19 cellular contexts compared by ENCODE assay signal in the genomic region with DNA sequence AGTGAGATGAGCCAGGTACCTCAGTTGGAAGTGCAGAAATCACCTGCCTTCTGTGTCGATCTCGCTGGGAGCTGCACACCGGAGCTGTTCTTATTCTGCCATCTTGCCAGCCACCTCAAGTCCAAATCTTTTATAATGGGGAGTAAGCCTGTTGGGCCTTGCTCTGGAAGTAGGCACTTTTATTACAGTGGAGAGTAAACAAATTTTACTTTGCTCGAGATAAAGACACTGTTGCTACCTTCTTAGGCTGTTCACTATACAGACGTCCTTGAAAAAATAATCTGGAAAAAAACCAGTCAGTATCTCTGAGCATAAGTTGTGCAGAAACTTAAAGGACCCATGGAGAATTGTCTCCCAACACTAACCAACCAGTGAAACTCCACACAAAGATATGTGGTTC. TPM values are rescaled to one million over a fixed set of nuclear protein-coding genes. Genes with fewer than 3 reads are reported as not detected.
A peak's percentile ranks its signal among the peaks of the same experiment; 100 is the strongest.
DNase-seq lines count a peak whose midpoint lies in the region; ATAC-seq and TF ChIP-seq lines count a peak whose summit lies in the region.
"Had no signal": no experiment of that assay in that cellular context is flagged by ENCODE, and none has a peak within 500 bp of the region (broad histone marks: within the 10 kb centered on the region; RNA-seq: fewer than 3 reads in every experiment).

No MANE protein-coding gene starts in this region.

- no peak overlapping the region for H2BK5ac ChIP-seq in neuronal stem cell (ENCODE audit: low read length)

- CTCF ChIA-PET in Caco-2 (lab: Charles Lee), result interaction anchor here (0.7 to 1.0 kb wide), 2 partner anchors 11 to 27 kb away, joined by 3 to 4 read pairs; no protein-coding TSS in a partner anchor

- no peak overlapping the region for H4K8ac ChIP-seq in neuronal stem cell (ENCODE audit: low read depth, low read length)

- H3K14ac ChIP-seq in neuronal stem cell (ENCODE audit: low read length), result no peak overlapping the region

- H3K79me1 ChIP-seq in neuronal stem cell (ENCODE audit: low read depth, low read length), result no peaks in the 10 kb centered on the region

- POLR2A ChIA-PET in Caco-2 (lab: Charles Lee), result no interaction called here

- 70% methylated on average over 5 of the region's 5 CpGs for WGBS in hepatocyte (ENCODE audit: low lambda C conversion rate, missing lambda C conversion rate)
- WGBS in neuronal stem cell (ENCODE audit: extremely low coverage in 2 of 2, insufficient read length in 2 of 2, insufficient replicate concordance in 1 of 2), 2 donors, result no CpG with 5 or more reads among the region's 5 CpGs

- H3K27me3 Mint-ChIP-seq in Caco-2 (ENCODE audit: insufficient read depth, unreplicated experiment), result peaks cover 11% of the 10 kb centered on the region

- intact Hi-C loops in Caco-2 (cut with micrococcal nuclease; ENCODE audit: unreplicated experiment), result no loop called here

- H3K9me2 ChIP-seq in hepatocyte (replicated peaks; ENCODE audit: insufficient read depth), result no peaks in the 10 kb centered on the region

- H3K27ac Mint-ChIP-seq in Caco-2 (ENCODE audit: unreplicated experiment), result peak overlapping the region; percentile 36
- H3K27ac Mint-ChIP-seq: CD14-positive monocyte; CD4-positive, alpha-beta memory T cell; H9 had no signal

- TF ChIP-seq CTCF in Caco-2 (IDR thresholded peaks at IDR 0.05; ENCODE audit: insufficient read depth in 1 of 2, low read depth in 1 of 2, low read length in 1 of 2, severe bottlenecking in 1 of 2, unreplicated experiment in 1 of 2), result no peak
- no peak for TF ChIP-seq CTCF in hepatocyte (IDR thresholded peaks at IDR 0.05; ENCODE audit: poor library complexity)

- H3K27me3 ChIP-seq in Caco-2 (replicated peaks; ENCODE audit: control insufficient read depth, insufficient read depth, low read length) (no peaks in the 10 kb centered on the region), hepatocyte (no peaks in the 10 kb centered on the region), neuronal stem cell (ENCODE audit: control insufficient read depth in 3 of 3, insufficient read depth in 3 of 3, low read depth in 1 of 3, low read length in 3 of 3) (no peaks in the 10 kb centered on the region)
- H3K27me3 ChIP-seq: BLaER1 had no signal

- H2BK120ac ChIP-seq in neuronal stem cell (ENCODE audit: low read depth, low read length), result no peak overlapping the region

- ATAC-seq in GM21447 (IDR thresholded peaks at IDR 0.05; ENCODE audit: unreplicated experiment), result no peak

- H3K4me2 ChIP-seq in hepatocyte (peak overlapping the region; percentile 39), neuronal stem cell (ENCODE audit: insufficient read depth, low read length, poor library complexity, severe bottlenecking) (no peak overlapping the region)
- H3K4me2 ChIP-seq: BLaER1 had no signal

- H3K36me3 ChIP-seq in Caco-2 (ENCODE audit: control insufficient read depth, insufficient read depth, low read length) (no peaks in the 10 kb centered on the region), hepatocyte (replicated peaks; ENCODE audit: insufficient read depth, low read depth) (no peaks in the 10 kb centered on the region), neuronal stem cell (replicated peaks in 1 of 2; ENCODE audit: control insufficient read depth in 2 of 2, insufficient read depth in 2 of 2, low read length in 2 of 2) (no peaks in the 10 kb centered on the region)
- H3K36me3 ChIP-seq: BLaER1 had no signal

- no peaks in the 10 kb centered on the region for H3K36me3 Mint-ChIP-seq in Caco-2 (ENCODE audit: insufficient read depth, unreplicated experiment)
- H3K36me3 Mint-ChIP-seq: CD14-positive monocyte; CD4-positive, alpha-beta memory T cell had no signal

- no peak overlapping the region for H3K18ac ChIP-seq in neuronal stem cell (ENCODE audit: low read length)

- no peak overlapping the region for H3K4ac ChIP-seq in neuronal stem cell (ENCODE audit: low read length)

- H4K20me1 ChIP-seq in hepatocyte (ENCODE audit: insufficient read depth, poor library complexity, severe bottlenecking), result no peaks in the 10 kb centered on the region
- H4K20me1 ChIP-seq: BLaER1 had no signal

- peaks cover 3% of the 10 kb centered on the region; the same call in 1 of the 2 replicates for H3K4me1 ChIP-seq in Caco-2
- H3K4me1 ChIP-seq in hepatocyte (ENCODE audit: insufficient read depth), result peaks cover 4% of the 10 kb centered on the region
- H3K4me1 ChIP-seq in neuronal stem cell (ENCODE audit: control insufficient read depth in 2 of 2, insufficient read depth in 1 of 2, low read depth in 1 of 2, low read length in 2 of 2), result no peaks in the 10 kb centered on the region
- H3K4me1 ChIP-seq: BLaER1 had no signal

- H2AK5ac ChIP-seq in neuronal stem cell (ENCODE audit: low read depth, low read length), result no peak overlapping the region

- H3K4me3 Mint-ChIP-seq in Caco-2 (ENCODE audit: unreplicated experiment), result peak overlapping the region; percentile 5
- H3K4me3 Mint-ChIP-seq: CD14-positive monocyte; CD4-positive, alpha-beta memory T cell; H9 had no signal

- DNase-seq in Caco-2 (no peak), hepatocyte (ENCODE audit: low spot score) (no peak), neuronal stem cell (ENCODE audit: low spot score) (no peak), nucleus accumbens (lab: John Stamatoyannopoulos, UW) (no peak), DMS153 treated with DMSO at 0.1 percent for 48 hours (lab: John Stamatoyannopoulos, UW; ENCODE audit: unreplicated experiment) (no peak), NCI-H1048 (lab: John Stamatoyannopoulos, UW) (no peak)
- DNase-seq: 8988T; CD4-positive, alpha-beta memory T cell; DMS153; DMS79 treated with DMSO at 0.1 percent for 48 hours; GF-D8; GOT3; H9; IMR-90 had no signal

- H4K91ac ChIP-seq in neuronal stem cell (ENCODE audit: low read depth, low read length, poor library complexity), result no peak overlapping the region

- H2BK12ac ChIP-seq in neuronal stem cell (ENCODE audit: low read length), result peak overlapping the region; percentile 16

- no peak overlapping the region for H3K23ac ChIP-seq in neuronal stem cell (ENCODE audit: low read depth, low read length, poor library complexity)

- H3K9me3 ChIP-seq in Caco-2 (no peaks in the 10 kb centered on the region), hepatocyte (ENCODE audit: low read depth) (no peaks in the 10 kb centered on the region), neuronal stem cell (replicated peaks in 1 of 2; ENCODE audit: control insufficient read depth in 2 of 2, insufficient read depth in 1 of 2, low read depth in 1 of 2, low read length in 2 of 2) (peaks cover 0 to 1% of the 10 kb centered on the region in 2 donors)

- H3K9me3 Mint-ChIP-seq in Caco-2 (ENCODE audit: unreplicated experiment), result no peaks in the 10 kb centered on the region

- H3K27ac ChIP-seq in hepatocyte, result peak overlapping the region; percentile 51
- H3K27ac ChIP-seq in neuronal stem cell (replicated peaks; ENCODE audit: low read length), result no peak overlapping the region
- H3K27ac ChIP-seq: BLaER1 had no signal

- no peaks in the 10 kb centered on the region for H3K79me2 ChIP-seq in hepatocyte

- no TSS peak for BruUV-seq in Caco-2 (replicated peaks; lab: Mats Ljungman, UMichigan)

- no peak overlapping the region for H2AFZ ChIP-seq in hepatocyte
- no peak overlapping the region for H2AFZ ChIP-seq in neuronal stem cell (ENCODE audit: low read length)

- H3K4me3 ChIP-seq in Caco-2 (ENCODE audit: low read depth, low read length), result no peak overlapping the region
- H3K4me3 ChIP-seq in hepatocyte, result no peak overlapping the region
- no peak overlapping the region for H3K4me3 ChIP-seq in neuronal stem cell (ENCODE audit: low read length in 2 of 2)
- H3K4me3 ChIP-seq: BLaER1 had no signal

- peaks cover 7% of the 10 kb centered on the region for H3K4me1 Mint-ChIP-seq in Caco-2 (ENCODE audit: low read depth, unreplicated experiment)
- H3K4me1 Mint-ChIP-seq: CD14-positive monocyte; CD4-positive, alpha-beta memory T cell had no signal

- H3K9ac ChIP-seq in neuronal stem cell (ENCODE audit: low read depth, low read length, poor library complexity), result no peak overlapping the region
- H3K9ac ChIP-seq: BLaER1 had no signal

- H2BK15ac ChIP-seq in neuronal stem cell (ENCODE audit: low read length), result no peak overlapping the region

RNA-seq across cellular contexts. Expression of a gene that starts 34.1 kb away (rescaled TPM):
- total RNA-seq in Caco-2 (2022) (not detected in 2 replicates), hepatocyte (1.5 and 1.6 TPM in 2 replicates)
- 1.9 and 2.3 TPM in 2 replicates for polyA plus RNA-seq in hepatocyte
- 28.0 TPM for polyA plus RNA-seq in neuronal stem cell (2013, experiment 1 of 2)
- polyA plus RNA-seq in neuronal stem cell (2013, experiment 2 of 2), result 27.6 TPM
- total RNA-seq: A673; CD4-positive, alpha-beta memory T cell; IMR-90 had no signal
- polyA plus RNA-seq: AG04450; CD14-positive monocyte; CD4-positive, alpha-beta memory T cell; IMR-90 had no signal
